ENCODE assay signal across 1 cellular context in genomic region chr2:170252414-170252813, GRCh38.
TF ChIP-seq lines count a peak whose summit lies in the region.

No MANE protein-coding gene starts in this region.

TF ChIP-seq in K562, 482 proteins besides CTCF, POLR2A, EP300 and RAD21 (continued from another document):
- TF ChIP-seq CUX1 (CRISPR knock-in tag; IDR thresholded peaks at IDR 0.05): no peak
- TF ChIP-seq SUPT5H (IDR thresholded peaks at IDR 0.05): no peak
- TF ChIP-seq CBFA2T2 (conservative IDR thresholded peaks at IDR 0.05): no peak
- no peak for TF ChIP-seq PHF8 (IDR thresholded peaks at IDR 0.05; ENCODE audit: borderline replicate concordance, low read length)
- no peak for TF ChIP-seq ARNT (IDR thresholded peaks at IDR 0.05)
- no peak for TF ChIP-seq DLX4 (CRISPR knock-in tag; IDR thresholded peaks at IDR 0.05)
- TF ChIP-seq HLTF (IDR thresholded peaks at IDR 0.05): no peak
- no peak for TF ChIP-seq NKRF (IDR thresholded peaks at IDR 0.05; ENCODE audit: borderline replicate concordance)
- no peak for TF ChIP-seq SFPQ (IDR thresholded peaks at IDR 0.05; ENCODE audit: low read depth, low read length)
- no peak for TF ChIP-seq TEAD1 (CRISPR knock-in tag; IDR thresholded peaks at IDR 0.05)
- no peak for TF ChIP-seq ZNF785 (CRISPR knock-in tag; IDR thresholded peaks at IDR 0.05)
- no peak for TF ChIP-seq FOXM1 (IDR thresholded peaks at IDR 0.05; ENCODE audit: low read depth)
- no peak for TF ChIP-seq FOXM1 (CRISPR knock-in tag; IDR thresholded peaks at IDR 0.05; ENCODE audit: low read depth)
- peak; percentile 82 for TF ChIP-seq ZNF316 (IDR thresholded peaks at IDR 0.05)
- TF ChIP-seq ZNF318 (IDR thresholded peaks at IDR 0.05; ENCODE audit: borderline replicate concordance in 1 of 2, low read depth in 1 of 2): no peak
- TF ChIP-seq ARID3B (CRISPR knock-in tag; IDR thresholded peaks at IDR 0.05; ENCODE audit: borderline replicate concordance): no peak
- no peak for TF ChIP-seq ZNF561 (CRISPR knock-in tag; conservative IDR thresholded peaks at IDR 0.05)
- TF ChIP-seq PYGO2 (tag; IDR thresholded peaks at IDR 0.05): no peak; the same call in 1 of the 2 replicates
- TF ChIP-seq MCM2 (IDR thresholded peaks at IDR 0.05; ENCODE audit: low read depth): no peak
- no peak for TF ChIP-seq CHD1 (IDR thresholded peaks at IDR 0.05; ENCODE audit: low read length)
- no peak for TF ChIP-seq RBBP5 (IDR thresholded peaks at IDR 0.05; ENCODE audit: borderline replicate concordance, insufficient read depth, low read length, poor library complexity, severe bottlenecking)
- 0 out of 2 replicates have a peak, but pooled peaks have one; percentile 3 for TF ChIP-seq DEAF1 (CRISPR knock-in tag; IDR thresholded peaks at IDR 0.05)
- no peak for TF ChIP-seq PML (IDR thresholded peaks at IDR 0.05; ENCODE audit: low read length)
- no peak for TF ChIP-seq RB1 (IDR thresholded peaks at IDR 0.05; ENCODE audit: low read depth)
